12 cellular contexts compared by ENCODE assay signal in genomic region chr3:163476179-163476578, GRCh38.
DNase-seq lines count a peak whose midpoint lies in the region; ATAC-seq, FAIRE-seq and TF ChIP-seq lines count a peak whose summit lies in the region.
"Had no signal": no experiment of that assay in that cellular context is flagged by ENCODE, and none has a peak within 500 bp of the region (broad histone marks: within the 10 kb centered on the region; RNA-seq: fewer than 3 reads in every experiment).

No MANE protein-coding gene starts in this region.

- no peak overlapping the region for H3K27ac Mint-ChIP-seq in osteocyte (ENCODE audit: unreplicated experiment)

- H3K9me3 Mint-ChIP-seq in osteocyte (ENCODE audit: unreplicated experiment): no peaks in the 10 kb centered on the region

- no peak overlapping the region for H3K4me3 Mint-ChIP-seq in osteocyte (ENCODE audit: unreplicated experiment)

- ATAC-seq in GM18909 (IDR thresholded peaks at IDR 0.05; ENCODE audit: poor library complexity, unreplicated experiment): no peak

- H3K4me1 Mint-ChIP-seq in osteocyte (ENCODE audit: unreplicated experiment): peaks cover 7% of the 10 kb centered on the region

- peak; percentile 56 for TF ChIP-seq CTCF in osteocyte (IDR thresholded peaks at IDR 0.05)

- H3K36me3 Mint-ChIP-seq in osteocyte (ENCODE audit: unreplicated experiment): no peaks in the 10 kb centered on the region

- DNase-seq in NCI-H510A treated with DMSO at 0.1 percent for 48 hours (lab: John Stamatoyannopoulos, UW): peak; percentile 42
- no peak for DNase-seq in NCI-H510A (lab: John Stamatoyannopoulos, UW)
- peak in 2 of 3 experiments; percentile 39 to 71 for DNase-seq in NCI-H1417 (lab: John Stamatoyannopoulos, UW)
- DNase-seq in SK-N-DZ (ENCODE audit: low spot score): peak; percentile 25
- DNase-seq in osteocyte (ENCODE audit: extremely low spot score, unreplicated experiment): no peak
- DNase-seq in activated gamma-delta T cell treated with Interleukin-2 at 50 U/mL for 16 hours: no peak
- no peak for DNase-seq in GM19239 (ENCODE audit: insufficient read length, low spot score)
- DNase-seq: activated CD4-positive, alpha-beta T cell treated with anti-CD3 and anti-CD28 coated beads for 1 hour; cerebellar nuclear complex; kidney; stimulated activated naive CD4-positive, alpha-beta T cell treated with Interleukin-2 at 50 U/mL for 16 hours had no signal

- H3K27me3 Mint-ChIP-seq in osteocyte (ENCODE audit: unreplicated experiment): no peaks in the 10 kb centered on the region

- no peak for FAIRE-seq in GM19239 (lab: Jason Lieb, UNC)

Comparison
In these comparisons a context has a peak if more than half of its experiments do, and no peak if none do; other contexts are left out.
1. DNase-seq: peak in NCI-H510A treated with DMSO at 0.1 percent for 48 hours (single experiment), NCI-H1417 (2 of 3) and SK-N-DZ (single experiment); none in NCI-H510A (single experiment), osteocyte (single experiment), activated gamma-delta T cell treated with Interleukin-2 at 50 U/mL for 16 hours (single experiment) and GM19239 (single experiment).